ENCODE assay signal across 8 cellular contexts in the genomic region with DNA sequence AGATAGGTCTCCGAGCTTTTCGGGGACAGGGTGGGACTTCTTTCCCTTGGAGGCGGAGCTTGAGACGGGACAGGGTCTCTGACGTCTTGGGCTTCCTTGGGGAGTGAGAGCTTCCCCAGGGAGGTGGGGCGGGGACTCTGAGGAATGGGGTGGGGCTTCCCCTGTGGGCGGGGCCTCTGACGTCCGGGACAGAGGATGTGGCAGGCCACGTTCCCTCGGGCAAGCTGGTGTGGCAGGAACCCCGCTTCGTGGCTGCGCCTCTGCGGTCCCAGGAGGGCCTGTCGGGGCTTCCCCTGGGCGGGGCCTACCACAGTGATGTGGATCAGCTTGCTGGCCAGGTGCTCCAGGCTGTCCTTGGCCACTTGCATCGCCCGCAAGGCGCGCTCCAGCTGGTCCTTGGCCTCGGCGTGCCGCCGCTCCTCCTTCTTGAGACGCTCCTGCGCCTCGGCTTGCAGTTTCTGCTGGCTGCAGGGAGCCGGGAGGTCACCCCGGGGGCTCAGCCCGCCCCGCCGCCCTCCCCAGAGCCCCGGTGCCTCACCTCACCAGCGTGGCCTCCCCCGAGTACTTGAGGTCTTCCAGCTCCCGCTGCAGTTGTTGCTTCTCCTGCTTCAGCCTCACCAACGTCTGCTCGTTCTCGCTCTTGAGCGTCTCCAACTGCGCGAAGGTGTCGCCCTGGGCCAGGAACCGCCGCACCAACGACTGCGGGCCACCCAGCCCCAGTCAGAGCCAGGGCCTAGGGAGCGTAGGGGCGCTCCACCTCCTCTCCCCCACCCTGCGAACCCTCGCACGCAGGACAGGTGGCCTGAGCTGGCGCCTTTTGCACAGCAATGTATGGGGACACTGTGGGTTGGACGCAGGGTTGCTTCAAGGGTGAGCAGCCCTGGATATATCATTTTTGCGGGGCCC. TPM values are rescaled to one million over a fixed set of nuclear protein-coding genes. Genes with fewer than 3 reads are reported as not detected.
DNase-seq lines count a peak whose midpoint lies in the region; ATAC-seq, FAIRE-seq and TF ChIP-seq lines count a peak whose summit lies in the region.

No MANE protein-coding gene starts in this region.

- ATAC-seq in HG03175 (IDR thresholded peaks at IDR 0.05; ENCODE audit: unreplicated experiment) (peak; percentile 54), left colon (peak; percentile 76)

- in situ Hi-C loops in ACHN (cut with HindIII; ENCODE audit: low pct_ligation_motif_present, low pct_unique_long_range_greater_than_20kb, low sequenced_read_pairs), result no loop called here

- TF ChIP-seq CTCF in WI38 (IDR thresholded peaks at IDR 0.05; ENCODE audit: low read depth, low read length) (no peak), cardiac fibroblast (IDR thresholded peaks at IDR 0.05; ENCODE audit: low read depth, low read length) (no peak)

- peak; percentile 97 for FAIRE-seq in GM12891 (lab: Jason Lieb, UNC)

- TF ChIP-seq POLR2A in GM12891 (IDR thresholded peaks at IDR 0.05; ENCODE audit: low read depth, low read length), result no peak

- intact Hi-C loops in left colon (cut with DNase I, micrococcal nuclease), result no loop called here

- H3K4me3 ChIP-seq in WI38 (ENCODE audit: low read depth, low read length) (0 out of 2 replicates have a peak overlapping the region, but pooled peaks have one; percentile 22), cardiac fibroblast (replicated peaks in 1 of 2; ENCODE audit: low read depth in 2 of 2, low read length in 2 of 2) (peak overlapping the region in 1 of 2 donors; percentile 14)

- peak; percentile 80 for DNase-seq in GM12891 (ENCODE audit: insufficient read length, low spot score)
- DNase-seq in cardiac fibroblast (ENCODE audit: low read depth in 2 of 2), result peak; percentile 61 to 68
- DNase-seq in left colon, result peak; percentile 83 to 85
- DNase-seq in stimulated activated CD4-positive, alpha-beta T cell treated with anti-CD3 and anti-CD28 coated beads, Interleukin-4, amount 100 ng/mL, for 4 hours, result peak; percentile 51 to 55
- no peak for DNase-seq in NCI-H1105 (lab: John Stamatoyannopoulos, UW)
- DNase-seq in ACHN, result no peak

TF ChIP-seq in GM12891, 5 proteins besides CTCF, POLR2A, EP300 and RAD21:
- TF ChIP-seq SPI1 (IDR thresholded peaks at IDR 0.05; ENCODE audit: low read depth, low read length), result no peak
- TF ChIP-seq TAF1 (IDR thresholded peaks at IDR 0.05; ENCODE audit: low read depth, low read length), result no peak
- TF ChIP-seq PAX5 (IDR thresholded peaks at IDR 0.05; ENCODE audit: insufficient read depth, low read length, severe bottlenecking), result no peak
- TF ChIP-seq POLR2AphosphoS5 (IDR thresholded peaks at IDR 0.05; ENCODE audit: low read depth, low read length), result no peak
- TF ChIP-seq POU2F2 (IDR thresholded peaks at IDR 0.05; ENCODE audit: low read depth, low read length), result no peak

RNA-seq across cellular contexts. Expression of a gene that starts 3.3 kb away (rescaled TPM):
- not detected for polyA plus RNA-seq in GM12891 (2012; ENCODE audit: low read depth, missing spikeins)
- total RNA-seq in left colon, result 10 to 100 TPM; 21.1 to 23.9 TPM

RNA-seq across cellular contexts. Expression of a gene that starts 12.5 kb away (rescaled TPM):
- 0.23 TPM for polyA plus RNA-seq in GM12891 (2012; ENCODE audit: low read depth, missing spikeins)
- total RNA-seq in left colon, result under 1 TPM in 1 of 2 donors, not detected in 1; 0.42 TPM

RNA-seq across cellular contexts. Expression of a gene that starts 13.0 kb away (rescaled TPM):
- polyA plus RNA-seq in GM12891 (2012; ENCODE audit: low read depth, missing spikeins), result 168 TPM
- total RNA-seq in left colon, result 100 to 1,000 TPM; 301 to 320 TPM

RNA-seq across cellular contexts. Expression of a gene that starts 38.3 kb away (rescaled TPM):
- 2.4 TPM for polyA plus RNA-seq in GM12891 (2012; ENCODE audit: low read depth, missing spikeins)
- 1 to 10 TPM; 4.2 to 4.8 TPM for total RNA-seq in left colon

RNA-seq across cellular contexts. Expression of a gene that starts 48.0 kb away (rescaled TPM):
- 1.9 TPM for polyA plus RNA-seq in GM12891 (2012; ENCODE audit: low read depth, missing spikeins)
- 1 to 10 TPM; 3.3 to 3.4 TPM for total RNA-seq in left colon

Comparison
In these comparisons a context has a peak if more than half of its experiments do, and no peak if none do; other contexts are left out.
1. DNase-seq: peak in GM12891 (single experiment), cardiac fibroblast (2 of 2), left colon (2 of 2) and stimulated activated CD4-positive, alpha-beta T cell treated with anti-CD3 and anti-CD28 coated beads, Interleukin-4, amount 100 ng/mL, for 4 hours (2 of 2); none in NCI-H1105 (single experiment) and ACHN (single experiment).